In genomic region chr12:113194971-113195391, GRCh38 we compare ENCODE assay signal across 1 cellular context.
TF ChIP-seq lines count a peak whose summit lies in the region.

No MANE protein-coding gene starts in this region.

TF ChIP-seq in HepG2, 621 proteins besides CTCF, POLR2A, EP300 and RAD21:
- TF ChIP-seq ZNF816 (CRISPR knock-in tag; IDR thresholded peaks at IDR 0.05; ENCODE audit: borderline replicate concordance) = no peak
- no peak for TF ChIP-seq PHB2 (IDR thresholded peaks at IDR 0.05; ENCODE audit: partially characterized antibody)
- no peak for TF ChIP-seq SRSF1 (optimal IDR thresholded peaks at IDR 0.05; ENCODE audit: low read depth, low read length)
- no peak for TF ChIP-seq NR0B2 (CRISPR knock-in tag; IDR thresholded peaks at IDR 0.05)
- TF ChIP-seq ZNF274 (CRISPR knock-in tag; IDR thresholded peaks at IDR 0.05) = no peak
- no peak for TF ChIP-seq ZNF264 (CRISPR knock-in tag; IDR thresholded peaks at IDR 0.05)
- no peak for TF ChIP-seq TEF (CRISPR knock-in tag; IDR thresholded peaks at IDR 0.05)
- no peak for TF ChIP-seq MED1 (CRISPR knock-in tag; IDR thresholded peaks at IDR 0.05)
- TF ChIP-seq ZNF7 (CRISPR knock-in tag; IDR thresholded peaks at IDR 0.05) = no peak
- TF ChIP-seq ATM (IDR thresholded peaks at IDR 0.05; ENCODE audit: borderline replicate concordance) = no peak
- TF ChIP-seq TP53 (CRISPR knock-in tag; conservative IDR thresholded peaks at IDR 0.05) = no peak
- TF ChIP-seq HNF4G (IDR thresholded peaks at IDR 0.05; ENCODE audit: borderline replicate concordance, low read depth, low read length) = no peak
- no peak for TF ChIP-seq HNF4G (CRISPR knock-in tag; IDR thresholded peaks at IDR 0.05; ENCODE audit: borderline replicate concordance, low read depth)
